3 cellular contexts compared by ENCODE assay signal in genomic region chr7:141461924-141462323, GRCh38.
TF ChIP-seq lines count a peak whose summit lies in the region.

No MANE protein-coding gene starts in this region.

TF ChIP-seq in liver, 16 proteins besides CTCF, POLR2A, EP300 and RAD21:
- peak in 1 of 2 donors; percentile 68 for TF ChIP-seq RXRA (IDR thresholded peaks at IDR 0.05)
- TF ChIP-seq REST (IDR thresholded peaks at IDR 0.05): peak; percentile 30
- TF ChIP-seq MAX (IDR thresholded peaks at IDR 0.05): peak; percentile 45
- peak in 1 of 2 donors; percentile 76 for TF ChIP-seq JUND (IDR thresholded peaks at IDR 0.05)
- peak; percentile 42 for TF ChIP-seq YY1 (IDR thresholded peaks at IDR 0.05)
- no peak for TF ChIP-seq FOXA2 (IDR thresholded peaks at IDR 0.05)
- TF ChIP-seq EGR1 (IDR thresholded peaks at IDR 0.05; ENCODE audit: low read depth in 2 of 2): no peak
- no peak for TF ChIP-seq HNF4G (IDR thresholded peaks at IDR 0.05)
- TF ChIP-seq SP1 (IDR thresholded peaks at IDR 0.05): no peak
- peak; percentile 65 to 96 for TF ChIP-seq HNF4A (conservative IDR thresholded peaks at IDR 0.05)
- TF ChIP-seq NR2F2 (IDR thresholded peaks at IDR 0.05): no peak
- peak; percentile 48 for TF ChIP-seq ZBTB33 (IDR thresholded peaks at IDR 0.05)
- TF ChIP-seq FOXA1 (IDR thresholded peaks at IDR 0.05): no peak

TF ChIP-seq in HepG2, 621 proteins besides CTCF, POLR2A, EP300 and RAD21:
- TF ChIP-seq UBTF (CRISPR knock-in tag; IDR thresholded peaks at IDR 0.05) (no peak), ATF2 (CRISPR knock-in tag; IDR thresholded peaks at IDR 0.05) (no peak), SOX6 (IDR thresholded peaks at IDR 0.05) (no peak), SOX6 (CRISPR knock-in tag; IDR thresholded peaks at IDR 0.05) (no peak), BORCS8-MEF2B (CRISPR knock-in tag; IDR thresholded peaks at IDR 0.05) (no peak), ZZZ3 (CRISPR knock-in tag; IDR thresholded peaks at IDR 0.05; ENCODE audit: borderline replicate concordance) (no peak), MXD3 (CRISPR knock-in tag; IDR thresholded peaks at IDR 0.05) (no peak), ZFP36L1 (CRISPR knock-in tag; IDR thresholded peaks at IDR 0.05) (no peak), ZNF749 (CRISPR knock-in tag; IDR thresholded peaks at IDR 0.05; ENCODE audit: borderline replicate concordance) (no peak), FOXA1 (IDR thresholded peaks at IDR 0.05) (no peak), FOXA1 (CRISPR knock-in tag; IDR thresholded peaks at IDR 0.05) (no peak)

TF ChIP-seq in H1, 55 proteins besides CTCF, POLR2A, EP300 and RAD21:
- no peak for TF ChIP-seq SRF (IDR thresholded peaks at IDR 0.05; ENCODE audit: low read depth, low read length)
- no peak for TF ChIP-seq RNF2 (IDR thresholded peaks at IDR 0.05; ENCODE audit: borderline replicate concordance, low read depth, low read length, missing control alignments, poor library complexity, severe bottlenecking)
- no peak for TF ChIP-seq JUND (IDR thresholded peaks at IDR 0.05; ENCODE audit: low read length)
- TF ChIP-seq ATF3 (IDR thresholded peaks at IDR 0.05; ENCODE audit: insufficient read depth, low read depth, low read length): no peak
- TF ChIP-seq HDAC2 (IDR thresholded peaks at IDR 0.05; ENCODE audit: borderline replicate concordance in 1 of 2, low read depth in 2 of 2, low read length in 2 of 2): no peak
- no peak for TF ChIP-seq KDM4A (IDR thresholded peaks at IDR 0.05; ENCODE audit: low read depth, low read length, severe bottlenecking)
- no peak for TF ChIP-seq MAFK (IDR thresholded peaks at IDR 0.05; ENCODE audit: low read depth, low read length)
